ENCODE assay signal across 14 cellular contexts in genomic region chr2:27796991-27797752, GRCh38. TPM values are rescaled to one million over a fixed set of nuclear protein-coding genes. Genes with fewer than 3 reads are reported as not detected.
A peak's percentile ranks its signal among the peaks of the same experiment; 100 is the strongest.
DNase-seq lines count a peak whose midpoint lies in the region; ATAC-seq, FAIRE-seq and TF ChIP-seq lines count a peak whose summit lies in the region.
"Had no signal": no experiment of that assay in that cellular context is flagged by ENCODE, and none has a peak within 500 bp of the region (broad histone marks: within the 10 kb centered on the region; RNA-seq: fewer than 3 reads in every experiment).

No MANE protein-coding gene starts in this region.

- no peak for TF ChIP-seq EP300 in HepG2 (IDR thresholded peaks at IDR 0.05; ENCODE audit: low read depth in 2 of 2, low read length in 2 of 2)
- no peak for TF ChIP-seq EP300 in HepG2 (CRISPR knock-in tag; IDR thresholded peaks at IDR 0.05; ENCODE audit: borderline replicate concordance)
- TF ChIP-seq EP300 in stomach (IDR thresholded peaks at IDR 0.05) = no peak

- H3K4me1 ChIP-seq in ascending aorta (peaks cover 30 to 57% of the 10 kb centered on the region in 2 donors), HepG2 (ENCODE audit: insufficient read depth, low read length) (peaks cover 41% of the 10 kb centered on the region), stomach (peaks cover 0 to 32% (median 20%) of the 10 kb centered on the region in 4 donors)

- TF ChIP-seq POLR2A in HepG2 (IDR thresholded peaks at IDR 0.05; ENCODE audit: insufficient read depth in 1 of 2, low read depth in 2 of 2, low read length in 2 of 2) (no peak), stomach (IDR thresholded peaks at IDR 0.05) (no peak)

- FAIRE-seq in HepG2 (lab: Jason Lieb, UNC) = no peak
- FAIRE-seq: bronchial epithelial cell had no signal

- intact Hi-C loops in ascending aorta (cut with DNase I) (loop anchor here (1.0 to 5.0 kb wide), 2 partner anchors 26 to 545 kb away; partner anchors contain the start of gene MRPL33), HepG2 (cut with micrococcal nuclease; ENCODE audit: unreplicated experiment) (no loop called here), stomach (cut with DNase I; ENCODE audit: low total_unique reads) (no loop called here)

- CTCF ChIA-PET in HepG2 (lab: Yijun Ruan, JAX; ENCODE audit: low intra/inter-chr PET ratio, low total read pairs) = no interaction called here

- peak; percentile 51 for DNase-seq in M059J (ENCODE audit: low read depth)
- DNase-seq in ascending aorta (ENCODE audit: low spot score in 2 of 2) = peak in 1 of 2 donors; percentile 80
- no peak for DNase-seq in HepG2 (ENCODE audit: low spot score)
- DNase-seq in stomach = no peak
- no peak for DNase-seq in iPS-NIHi7 (ENCODE audit: extremely low spot score)
- no peak for DNase-seq in T1000 (lab: John Stamatoyannopoulos, UW)
- DNase-seq in SHP77 treated with DMSO at 0.1 percent for 48 hours (lab: John Stamatoyannopoulos, UW) = no peak
- DNase-seq: activated T-cell treated with anti-CD3 and anti-CD28 coated beads, Interleukin-2, amount 50 U/mL, for 48 hours; CD8-positive, alpha-beta T cell; natural killer cell; NCI-H526 had no signal

- no peaks in the 10 kb centered on the region for H3K79me2 ChIP-seq in HepG2 (ENCODE audit: insufficient read depth, low read length)

- no peak overlapping the region for H3K9ac ChIP-seq in HepG2 (ENCODE audit: insufficient read depth, low read depth, low read length)

- TF ChIP-seq CTCF in ascending aorta (IDR thresholded peaks at IDR 0.05) (no peak), HepG2 (CRISPR knock-in tag; IDR thresholded peaks at IDR 0.05) (no peak), stomach (IDR thresholded peaks at IDR 0.05) (no peak)

- TF ChIP-seq RAD21 in HepG2 (CRISPR knock-in tag; IDR thresholded peaks at IDR 0.05) = no peak

- in situ Hi-C loops in HepG2 (cut with HindIII; ENCODE audit: extremely low pct_ligation_motif_present, low pct_unique_long_range_greater_than_20kb) = no loop called here

- no peaks in the 10 kb centered on the region for H3K27me3 ChIP-seq in ascending aorta
- no peaks in the 10 kb centered on the region for H3K27me3 ChIP-seq in HepG2 (ENCODE audit: control insufficient read depth in 1 of 2, insufficient read depth in 2 of 2, low read length in 2 of 2)
- no peaks in the 10 kb centered on the region for H3K27me3 ChIP-seq in stomach

- H4K20me1 ChIP-seq in HepG2 (ENCODE audit: insufficient read depth, low read length) = no peaks in the 10 kb centered on the region

- no TSS peak for BruUV-seq in HepG2 (replicated peaks; lab: Mats Ljungman, UMichigan)

- H3K27ac ChIP-seq in ascending aorta (peak overlapping the region; percentile 96 to 98), HepG2 (ENCODE audit: extremely low read length, insufficient read depth, low read length) (no peak overlapping the region), stomach (peak overlapping the region in 3 of 5 donors; percentile 71 to 80 (median 76))

- 87% methylated on average over 9 of the region's 9 CpGs for WGBS in HepG2 (ENCODE audit: low lambda C conversion rate)
- 75 to 92% (median 87%) methylated on average over 9 of the region's 9 CpGs for WGBS in stomach, 5 donors

- H3K4me2 ChIP-seq in HepG2 (ENCODE audit: low read depth, low read length) = no peak overlapping the region

- H3K9me3 ChIP-seq in ascending aorta (no peaks in the 10 kb centered on the region), HepG2 (ENCODE audit: low read length) (no peaks in the 10 kb centered on the region), stomach (no peaks in the 10 kb centered on the region)

- POLR2A ChIA-PET in HepG2 (lab: Yijun Ruan, JAX) = interaction anchor here (1.4 to 1.6 kb wide), 2 partner anchors 93 to 594 kb away, joined by 3 to 4 read pairs; partner anchors contain the start of genes BABAM2 and RBKS

- no peak overlapping the region for H2AFZ ChIP-seq in HepG2 (ENCODE audit: low read length)

- H3K4me3 ChIP-seq in ascending aorta (no peak overlapping the region), HepG2 (replicated peaks in 1 of 3; ENCODE audit: insufficient read depth in 1 of 3, low read depth in 2 of 3, low read length in 3 of 3) (no peak overlapping the region), stomach (no peak overlapping the region)

- ATAC-seq in HepG2 (no peak), HG03354 (IDR thresholded peaks at IDR 0.05; ENCODE audit: poor library complexity, severe bottlenecking, unreplicated experiment) (no peak)
- ATAC-seq: activated CD4-positive, CD25-positive, alpha-beta regulatory T cell treated with anti-CD3 and anti-CD28 coated beads, Interleukin-2, amount 50 U/mL, for 24 hours; CD8-positive, alpha-beta T cell had no signal

- H3K36me3 ChIP-seq in ascending aorta (no peaks in the 10 kb centered on the region), HepG2 (replicated peaks in 1 of 2; ENCODE audit: control insufficient read depth in 1 of 2, insufficient read depth in 2 of 2, low read length in 2 of 2) (no peaks in the 10 kb centered on the region), stomach (no peaks in the 10 kb centered on the region)

TF ChIP-seq in HepG2, 621 proteins besides CTCF, POLR2A, EP300 and RAD21:
- TF ChIP-seq SNAPC4 (CRISPR knock-in tag; IDR thresholded peaks at IDR 0.05) (no peak), CEBPB (IDR thresholded peaks at IDR 0.05; ENCODE audit: borderline replicate concordance, low read depth, low read length) (peak; percentile 84)

RNA-seq across cellular contexts. Expression of gene MRPL33, which starts 25.7 kb away (rescaled TPM):
- total RNA-seq in M059J (2014; rRNA removed; shearing (Covaris generic)) = 184 and 206 TPM in 2 replicates
- total RNA-seq in ascending aorta = 3.4 TPM
- total RNA-seq in HepG2 (2016; rRNA removed; fragmentation: Illumina TruSeq; extraction: Trizol) = 218 and 227 TPM in 2 replicates
- 206 and 269 TPM in 2 replicates for total RNA-seq in HepG2 (2016; cell fraction: cytosol; rRNA removed; fragmentation: Illumina TruSeq; extraction: Trizol; ENCODE audit: low read depth)
- 231 and 234 TPM in 2 replicates for total RNA-seq in HepG2 (2016; cell fraction: insoluble cytoplasmic fraction; rRNA removed; fragmentation: Illumina TruSeq; extraction: Trizol)
- 210 and 239 TPM in 2 replicates for total RNA-seq in HepG2 (2016; cell fraction: membrane; rRNA removed; fragmentation: Illumina TruSeq; extraction: Trizol)
- 93.8 and 105 TPM in 2 replicates for total RNA-seq in HepG2 (2016; cell fraction: nucleus; rRNA removed; fragmentation: Illumina TruSeq; extraction: Trizol)
- 54.9 and 69.7 TPM in 2 replicates for polyA plus RNA-seq in HepG2 (2011; rRNA removed)
- 29.2 and 44.3 TPM in 2 replicates for polyA plus RNA-seq in HepG2 (2011; cell fraction: cytosol; rRNA removed)
- polyA plus RNA-seq in HepG2 (2011; cell fraction: nucleus; rRNA removed) = 19.7 and 29.3 TPM in 2 replicates
- polyA plus RNA-seq in HepG2 (2012) = 135 and 250 TPM in 2 replicates
- polyA plus RNA-seq in HepG2 (2016; cell fraction: cytosol; fragmentation: Illumina TruSeq; extraction: Trizol; ENCODE audit: low read depth) = 238 and 374 TPM in 2 replicates
- polyA plus RNA-seq in HepG2 (2016; cell fraction: insoluble cytoplasmic fraction; fragmentation: Illumina TruSeq; extraction: Trizol; ENCODE audit: low read depth) = 240 and 279 TPM in 2 replicates
- 207 and 271 TPM in 2 replicates for polyA plus RNA-seq in HepG2 (2016; cell fraction: membrane; fragmentation: Illumina TruSeq; extraction: Trizol; ENCODE audit: low read depth)
- polyA plus RNA-seq in HepG2 (2016; cell fraction: nucleus; fragmentation: Illumina TruSeq; extraction: Trizol; ENCODE audit: insufficient read depth, low read depth) = 189 and 213 TPM in 2 replicates
- 1.6 and 6.6 TPM in 2 replicates for polyA minus RNA-seq in HepG2 (2011; rRNA and poly(A)+ RNA removed; ENCODE audit: low replicate concordance)
- 17.9 and 19.8 TPM in 2 replicates for polyA minus RNA-seq in HepG2 (2011; cell fraction: cytosol; rRNA and poly(A)+ RNA removed)
- polyA minus RNA-seq in HepG2 (2011; cell fraction: nucleus; rRNA and poly(A)+ RNA removed) = 35.8 and 39.4 TPM in 2 replicates
- 100 to 1,000 TPM in 2 of 5 donors, 10 to 100 TPM in 2, 1 to 10 TPM in 1; 8.2 to 226 (median 25.5) TPM for total RNA-seq in stomach
- 100 to 1,000 TPM; 149 to 268 (median 193) TPM for polyA plus RNA-seq in stomach
